1 cellular context compared by ENCODE assay signal in the genomic region with DNA sequence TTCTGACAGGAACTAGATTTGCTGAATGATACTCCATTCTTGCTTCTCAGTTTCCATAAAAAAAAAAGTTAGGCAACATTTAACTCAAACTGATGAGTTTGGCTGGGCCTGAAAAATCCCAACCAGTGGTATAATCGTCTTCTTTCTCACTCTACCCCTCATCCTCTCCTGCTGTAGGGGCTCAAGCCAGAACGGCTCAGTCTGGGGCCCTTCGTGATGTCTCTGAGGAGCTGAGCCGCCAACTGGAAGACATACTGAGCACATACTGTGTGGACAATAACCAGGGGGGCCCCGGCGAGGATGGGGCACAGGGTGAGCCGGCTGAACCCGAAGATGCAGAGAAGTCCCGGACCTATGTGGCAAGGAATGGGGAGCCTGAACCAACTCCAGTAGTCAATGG.
TF ChIP-seq lines count a peak whose summit lies in the region.

No MANE protein-coding gene starts in this region.

TF ChIP-seq in SK-N-SH, 30 proteins besides CTCF, POLR2A, EP300 and RAD21 (continued from another document):
- TF ChIP-seq MXI1 (IDR thresholded peaks at IDR 0.05; ENCODE audit: low read depth, low read length) (no peak), CHD2 (IDR thresholded peaks at IDR 0.05; ENCODE audit: low read length, partially characterized antibody) (no peak), FOSL2 (IDR thresholded peaks at IDR 0.05; ENCODE audit: borderline replicate concordance, low read depth) (no peak), YY1 (IDR thresholded peaks at IDR 0.05; ENCODE audit: low read depth) (no peak)
- TF ChIP-seq, protein P1, sequence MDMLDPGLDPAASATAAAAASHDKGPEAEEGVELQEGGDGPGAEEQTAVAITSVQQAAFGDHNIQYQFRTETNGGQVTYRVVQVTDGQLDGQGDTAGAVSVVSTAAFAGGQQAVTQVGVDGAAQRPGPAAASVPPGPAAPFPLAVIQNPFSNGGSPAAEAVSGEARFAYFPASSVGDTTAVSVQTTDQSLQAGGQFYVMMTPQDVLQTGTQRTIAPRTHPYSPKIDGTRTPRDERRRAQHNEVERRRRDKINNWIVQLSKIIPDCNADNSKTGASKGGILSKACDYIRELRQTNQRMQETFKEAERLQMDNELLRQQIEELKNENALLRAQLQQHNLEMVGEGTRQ (IDR thresholded peaks at IDR 0.05; ENCODE audit: borderline replicate concordance, low read depth, low read length): no peak
- TF ChIP-seq, protein P2, sequence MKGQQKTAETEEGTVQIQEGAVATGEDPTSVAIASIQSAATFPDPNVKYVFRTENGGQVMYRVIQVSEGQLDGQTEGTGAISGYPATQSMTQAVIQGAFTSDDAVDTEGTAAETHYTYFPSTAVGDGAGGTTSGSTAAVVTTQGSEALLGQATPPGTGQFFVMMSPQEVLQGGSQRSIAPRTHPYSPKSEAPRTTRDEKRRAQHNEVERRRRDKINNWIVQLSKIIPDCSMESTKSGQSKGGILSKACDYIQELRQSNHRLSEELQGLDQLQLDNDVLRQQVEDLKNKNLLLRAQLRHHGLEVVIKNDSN (IDR thresholded peaks at IDR 0.05; ENCODE audit: borderline replicate concordance, low read depth): no peak
- TF ChIP-seq, protein P3, sequence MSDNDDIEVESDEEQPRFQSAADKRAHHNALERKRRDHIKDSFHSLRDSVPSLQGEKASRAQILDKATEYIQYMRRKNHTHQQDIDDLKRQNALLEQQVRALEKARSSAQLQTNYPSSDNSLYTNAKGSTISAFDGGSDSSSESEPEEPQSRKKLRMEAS (IDR thresholded peaks at IDR 0.05; ENCODE audit: low read depth): no peak
